ENCODE assay signal across 8 cellular contexts in genomic region chr19:18616023-18616422, GRCh38. TPM values are rescaled to one million over a fixed set of nuclear protein-coding genes. Genes with fewer than 3 reads are reported as not detected.
"Had no signal": no experiment of that assay in that cellular context is flagged by ENCODE, and none has a peak within 500 bp of the region (broad histone marks: within the 10 kb centered on the region; RNA-seq: fewer than 3 reads in every experiment).

No MANE protein-coding gene starts in this region.

- DNase-seq: IMR-90, KBM-7, KG1 had no signal

- ATAC-seq: K562 had no signal

- H3K36me3 Mint-ChIP-seq: IgD-negative memory B cell had no signal

- H3K27ac ChIP-seq: HL-60 had no signal

- FAIRE-seq: HTR-8/SVneo, K562 had no signal

- H3K4me3 ChIP-seq: K562 had no signal

RNA-seq across cellular contexts. Expression of gene TMEM59L, which starts 3.4 kb away (rescaled TPM):
- total RNA-seq: HT-29, K562 had no signal
- polyA plus RNA-seq: IgD-negative memory B cell had no signal

RNA-seq across cellular contexts. Expression of gene CRLF1, which starts 9.4 kb away (rescaled TPM):
- total RNA-seq: HT-29 had no signal
